Comparison of ENCODE assay signal across 1 cellular context in the genomic region with DNA sequence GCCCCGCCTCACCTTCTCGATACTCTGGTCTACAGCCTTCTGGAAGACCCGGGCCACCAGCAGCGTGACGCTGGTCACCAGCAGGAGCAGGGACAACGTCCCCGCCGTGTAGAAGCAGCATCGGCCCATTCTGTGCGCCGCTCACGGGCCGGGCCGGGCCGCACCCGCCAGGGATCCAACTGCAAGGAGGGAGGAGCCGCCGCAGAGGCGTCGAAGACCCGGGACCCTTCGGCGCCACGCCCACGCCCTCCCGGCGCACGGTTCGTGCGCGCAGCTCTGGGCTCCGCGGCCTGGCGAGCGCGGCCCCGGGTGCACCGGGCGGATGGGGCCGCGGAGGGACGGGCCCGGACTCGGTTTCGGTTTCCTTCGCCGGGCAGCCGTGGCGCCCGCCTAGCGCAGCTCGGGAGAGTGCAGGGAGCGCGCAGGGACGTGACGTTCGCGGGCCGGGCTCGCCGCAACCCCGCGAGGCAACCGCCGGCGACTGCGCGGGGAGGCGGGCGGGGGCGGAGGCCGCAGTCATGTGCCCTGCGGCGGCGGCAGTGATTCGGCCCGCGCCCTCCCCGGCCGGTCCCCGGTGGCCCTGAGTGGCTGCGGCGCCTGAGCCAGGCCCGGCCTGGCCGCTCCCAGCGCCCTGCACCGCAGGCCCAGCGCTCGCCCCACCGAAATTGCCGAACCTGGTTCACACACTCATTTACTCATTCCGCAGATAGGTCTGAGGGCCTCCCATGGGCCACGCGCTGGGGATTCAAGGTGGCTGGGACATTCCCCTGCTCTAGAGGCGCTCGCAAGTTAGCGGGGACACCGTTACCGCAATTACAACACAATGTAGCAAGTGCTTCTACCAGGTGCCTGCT.
A peak's percentile ranks its signal among the peaks of the same experiment; 100 is the strongest.
TF ChIP-seq lines count a peak whose summit lies in the region.

SCARB2 (minus strand) TSS at position 410 of the 854 bp plus-strand sequence; CDS start at position 129, 281 bp downstream.

TF ChIP-seq in K562, 482 proteins besides CTCF, POLR2A, EP300 and RAD21 (continued from another document and continues in another):
- no peak for TF ChIP-seq NFIC (IDR thresholded peaks at IDR 0.05)
- no peak for TF ChIP-seq SREBF2 (CRISPR knock-in tag; IDR thresholded peaks at IDR 0.05)
- TF ChIP-seq ZNF140 (CRISPR knock-in tag; IDR thresholded peaks at IDR 0.05) = no peak
- no peak for TF ChIP-seq ADNP (tag; IDR thresholded peaks at IDR 0.05)
- no peak for TF ChIP-seq ELF2 (CRISPR knock-in tag; IDR thresholded peaks at IDR 0.05)
- TF ChIP-seq ZKSCAN1 (IDR thresholded peaks at IDR 0.05; ENCODE audit: low read depth, low read length) = no peak
- peak; percentile 94 for TF ChIP-seq L3MBTL2 (IDR thresholded peaks at IDR 0.05)
- no peak for TF ChIP-seq PTTG1 (tag; IDR thresholded peaks at IDR 0.05; ENCODE audit: low read depth)
- TF ChIP-seq, protein P1, sequence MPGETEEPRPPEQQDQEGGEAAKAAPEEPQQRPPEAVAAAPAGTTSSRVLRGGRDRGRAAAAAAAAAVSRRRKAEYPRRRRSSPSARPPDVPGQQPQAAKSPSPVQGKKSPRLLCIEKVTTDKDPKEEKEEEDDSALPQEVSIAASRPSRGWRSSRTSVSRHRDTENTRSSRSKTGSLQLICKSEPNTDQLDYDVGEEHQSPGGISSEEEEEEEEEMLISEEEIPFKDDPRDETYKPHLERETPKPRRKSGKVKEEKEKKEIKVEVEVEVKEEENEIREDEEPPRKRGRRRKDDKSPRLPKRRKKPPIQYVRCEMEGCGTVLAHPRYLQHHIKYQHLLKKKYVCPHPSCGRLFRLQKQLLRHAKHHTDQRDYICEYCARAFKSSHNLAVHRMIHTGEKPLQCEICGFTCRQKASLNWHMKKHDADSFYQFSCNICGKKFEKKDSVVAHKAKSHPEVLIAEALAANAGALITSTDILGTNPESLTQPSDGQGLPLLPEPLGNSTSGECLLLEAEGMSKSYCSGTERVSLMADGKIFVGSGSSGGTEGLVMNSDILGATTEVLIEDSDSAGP (CRISPR knock-in tag; IDR thresholded peaks at IDR 0.05) = no peak
- TF ChIP-seq NFATC3 (IDR thresholded peaks at IDR 0.05) = no peak
- TF ChIP-seq GTF2F1 (IDR thresholded peaks at IDR 0.05; ENCODE audit: low read depth, low read length) = no peak
- TF ChIP-seq, protein P2, sequence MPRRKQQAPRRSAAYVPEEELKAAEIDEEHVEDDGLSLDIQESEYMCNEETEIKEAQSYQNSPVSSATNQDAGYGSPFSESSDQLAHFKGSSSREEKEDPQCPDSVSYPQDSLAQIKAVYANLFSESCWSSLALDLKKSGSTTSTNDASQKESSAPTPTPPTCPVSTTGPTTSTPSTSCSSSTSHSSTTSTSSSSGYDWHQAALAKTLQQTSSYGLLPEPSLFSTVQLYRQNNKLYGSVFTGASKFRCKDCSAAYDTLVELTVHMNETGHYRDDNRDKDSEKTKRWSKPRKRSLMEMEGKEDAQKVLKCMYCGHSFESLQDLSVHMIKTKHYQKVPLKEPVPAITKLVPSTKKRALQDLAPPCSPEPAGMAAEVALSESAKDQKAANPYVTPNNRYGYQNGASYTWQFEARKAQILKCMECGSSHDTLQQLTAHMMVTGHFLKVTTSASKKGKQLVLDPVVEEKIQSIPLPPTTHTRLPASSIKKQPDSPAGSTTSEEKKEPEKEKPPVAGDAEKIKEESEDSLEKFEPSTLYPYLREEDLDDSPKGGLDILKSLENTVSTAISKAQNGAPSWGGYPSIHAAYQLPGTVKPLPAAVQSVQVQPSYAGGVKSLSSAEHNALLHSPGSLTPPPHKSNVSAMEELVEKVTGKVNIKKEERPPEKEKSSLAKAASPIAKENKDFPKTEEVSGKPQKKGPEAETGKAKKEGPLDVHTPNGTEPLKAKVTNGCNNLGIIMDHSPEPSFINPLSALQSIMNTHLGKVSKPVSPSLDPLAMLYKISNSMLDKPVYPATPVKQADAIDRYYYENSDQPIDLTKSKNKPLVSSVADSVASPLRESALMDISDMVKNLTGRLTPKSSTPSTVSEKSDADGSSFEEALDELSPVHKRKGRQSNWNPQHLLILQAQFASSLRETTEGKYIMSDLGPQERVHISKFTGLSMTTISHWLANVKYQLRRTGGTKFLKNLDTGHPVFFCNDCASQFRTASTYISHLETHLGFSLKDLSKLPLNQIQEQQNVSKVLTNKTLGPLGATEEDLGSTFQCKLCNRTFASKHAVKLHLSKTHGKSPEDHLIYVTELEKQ (CRISPR knock-in tag; IDR thresholded peaks at IDR 0.05) = no peak
- TF ChIP-seq ZNF507 (tag; conservative IDR thresholded peaks at IDR 0.05) = no peak
- 0 out of 4 replicates have a peak, but pooled peaks of 1 of the 2 experiments have one; percentile 41 for TF ChIP-seq KDM4B (IDR thresholded peaks at IDR 0.05; ENCODE audit: borderline replicate concordance in 2 of 2, low read depth in 1 of 2)
- TF ChIP-seq RBBP5 (IDR thresholded peaks at IDR 0.05; ENCODE audit: borderline replicate concordance, insufficient read depth, low read length, poor library complexity, severe bottlenecking) = peak; percentile 95
- TF ChIP-seq HNRNPUL1 (IDR thresholded peaks at IDR 0.05; ENCODE audit: low read length) = no peak
- peak in 1 of 2 experiments; percentile 48; a peak in 1 of 4 replicates for TF ChIP-seq SIN3A (IDR thresholded peaks at IDR 0.05; ENCODE audit: borderline replicate concordance in 2 of 2, control insufficient read depth in 1 of 2, low read depth in 2 of 2, low read length in 2 of 2)
- no peak for TF ChIP-seq AFF4 (CRISPR knock-in tag; IDR thresholded peaks at IDR 0.05)
- no peak for TF ChIP-seq ZNF586 (CRISPR knock-in tag; conservative IDR thresholded peaks at IDR 0.05)
- no peak for TF ChIP-seq BCOR (IDR thresholded peaks at IDR 0.05)
- no peak for TF ChIP-seq ZNF146 (CRISPR knock-in tag; IDR thresholded peaks at IDR 0.05; ENCODE audit: unreplicated experiment)
- no peak for TF ChIP-seq SAFB2 (IDR thresholded peaks at IDR 0.05; ENCODE audit: borderline replicate concordance, low read depth, low read length, severe bottlenecking)
- no peak for TF ChIP-seq DACH1 (IDR thresholded peaks at IDR 0.05; ENCODE audit: partially characterized antibody)
- peak; percentile 50 for TF ChIP-seq TBP (optimal IDR thresholded peaks at IDR 0.05; ENCODE audit: low read depth, low read length)
- TF ChIP-seq TAF9B (IDR thresholded peaks at IDR 0.05; ENCODE audit: partially characterized antibody) = no peak
- TF ChIP-seq BRD4 (IDR thresholded peaks at IDR 0.05) = no peak
- no peak for TF ChIP-seq ARNT (IDR thresholded peaks at IDR 0.05)
- TF ChIP-seq USF2 (CRISPR knock-in tag; IDR thresholded peaks at IDR 0.05) = peak; percentile 72
- TF ChIP-seq, protein P3, sequence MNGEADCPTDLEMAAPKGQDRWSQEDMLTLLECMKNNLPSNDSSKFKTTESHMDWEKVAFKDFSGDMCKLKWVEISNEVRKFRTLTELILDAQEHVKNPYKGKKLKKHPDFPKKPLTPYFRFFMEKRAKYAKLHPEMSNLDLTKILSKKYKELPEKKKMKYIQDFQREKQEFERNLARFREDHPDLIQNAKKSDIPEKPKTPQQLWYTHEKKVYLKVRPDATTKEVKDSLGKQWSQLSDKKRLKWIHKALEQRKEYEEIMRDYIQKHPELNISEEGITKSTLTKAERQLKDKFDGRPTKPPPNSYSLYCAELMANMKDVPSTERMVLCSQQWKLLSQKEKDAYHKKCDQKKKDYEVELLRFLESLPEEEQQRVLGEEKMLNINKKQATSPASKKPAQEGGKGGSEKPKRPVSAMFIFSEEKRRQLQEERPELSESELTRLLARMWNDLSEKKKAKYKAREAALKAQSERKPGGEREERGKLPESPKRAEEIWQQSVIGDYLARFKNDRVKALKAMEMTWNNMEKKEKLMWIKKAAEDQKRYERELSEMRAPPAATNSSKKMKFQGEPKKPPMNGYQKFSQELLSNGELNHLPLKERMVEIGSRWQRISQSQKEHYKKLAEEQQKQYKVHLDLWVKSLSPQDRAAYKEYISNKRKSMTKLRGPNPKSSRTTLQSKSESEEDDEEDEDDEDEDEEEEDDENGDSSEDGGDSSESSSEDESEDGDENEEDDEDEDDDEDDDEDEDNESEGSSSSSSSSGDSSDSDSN (IDR thresholded peaks at IDR 0.05; ENCODE audit: borderline replicate concordance in 1 of 2, low read depth in 2 of 2, low read length in 2 of 2) = peak; percentile 71 to 76; a peak in 3 of 4 replicates
- TF ChIP-seq CGGBP1 (CRISPR knock-in tag; IDR thresholded peaks at IDR 0.05) = no peak
- no peak for TF ChIP-seq NFE2L1 (tag; IDR thresholded peaks at IDR 0.05; ENCODE audit: borderline replicate concordance, low read depth)
- TF ChIP-seq SRSF9 (IDR thresholded peaks at IDR 0.05; ENCODE audit: borderline replicate concordance, low read depth, low read length) = no peak
- TF ChIP-seq ZNF436 (CRISPR knock-in tag; IDR thresholded peaks at IDR 0.05) = no peak
- TF ChIP-seq ZNF41 (CRISPR knock-in tag; conservative IDR thresholded peaks at IDR 0.05) = no peak
- TF ChIP-seq ZNF766 (CRISPR knock-in tag; conservative IDR thresholded peaks at IDR 0.05) = peak; percentile 58; the same call in 1 of the 2 replicates
- TF ChIP-seq ZBTB8A (IDR thresholded peaks at IDR 0.05; ENCODE audit: partially characterized antibody) = no peak
- TF ChIP-seq, protein P4, sequence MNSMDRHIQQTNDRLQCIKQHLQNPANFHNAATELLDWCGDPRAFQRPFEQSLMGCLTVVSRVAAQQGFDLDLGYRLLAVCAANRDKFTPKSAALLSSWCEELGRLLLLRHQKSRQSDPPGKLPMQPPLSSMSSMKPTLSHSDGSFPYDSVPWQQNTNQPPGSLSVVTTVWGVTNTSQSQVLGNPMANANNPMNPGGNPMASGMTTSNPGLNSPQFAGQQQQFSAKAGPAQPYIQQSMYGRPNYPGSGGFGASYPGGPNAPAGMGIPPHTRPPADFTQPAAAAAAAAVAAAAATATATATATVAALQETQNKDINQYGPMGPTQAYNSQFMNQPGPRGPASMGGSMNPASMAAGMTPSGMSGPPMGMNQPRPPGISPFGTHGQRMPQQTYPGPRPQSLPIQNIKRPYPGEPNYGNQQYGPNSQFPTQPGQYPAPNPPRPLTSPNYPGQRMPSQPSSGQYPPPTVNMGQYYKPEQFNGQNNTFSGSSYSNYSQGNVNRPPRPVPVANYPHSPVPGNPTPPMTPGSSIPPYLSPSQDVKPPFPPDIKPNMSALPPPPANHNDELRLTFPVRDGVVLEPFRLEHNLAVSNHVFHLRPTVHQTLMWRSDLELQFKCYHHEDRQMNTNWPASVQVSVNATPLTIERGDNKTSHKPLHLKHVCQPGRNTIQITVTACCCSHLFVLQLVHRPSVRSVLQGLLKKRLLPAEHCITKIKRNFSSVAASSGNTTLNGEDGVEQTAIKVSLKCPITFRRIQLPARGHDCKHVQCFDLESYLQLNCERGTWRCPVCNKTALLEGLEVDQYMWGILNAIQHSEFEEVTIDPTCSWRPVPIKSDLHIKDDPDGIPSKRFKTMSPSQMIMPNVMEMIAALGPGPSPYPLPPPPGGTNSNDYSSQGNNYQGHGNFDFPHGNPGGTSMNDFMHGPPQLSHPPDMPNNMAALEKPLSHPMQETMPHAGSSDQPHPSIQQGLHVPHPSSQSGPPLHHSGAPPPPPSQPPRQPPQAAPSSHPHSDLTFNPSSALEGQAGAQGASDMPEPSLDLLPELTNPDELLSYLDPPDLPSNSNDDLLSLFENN (IDR thresholded peaks at IDR 0.05; ENCODE audit: low read depth in 2 of 2, low read length in 2 of 2) = 0 out of 4 replicates have a peak, but pooled peaks of 1 of the 2 experiments have one; percentile 12
- TF ChIP-seq MNT (conservative IDR thresholded peaks at IDR 0.05) = 0 out of 4 replicates have a peak, but pooled peaks of 1 of the 2 experiments have one; percentile 18
- TF ChIP-seq PML (IDR thresholded peaks at IDR 0.05; ENCODE audit: low read length) = peak; percentile 24; the same call in 1 of the 2 replicates
